10 cellular contexts compared by ENCODE assay signal in the genomic region with DNA sequence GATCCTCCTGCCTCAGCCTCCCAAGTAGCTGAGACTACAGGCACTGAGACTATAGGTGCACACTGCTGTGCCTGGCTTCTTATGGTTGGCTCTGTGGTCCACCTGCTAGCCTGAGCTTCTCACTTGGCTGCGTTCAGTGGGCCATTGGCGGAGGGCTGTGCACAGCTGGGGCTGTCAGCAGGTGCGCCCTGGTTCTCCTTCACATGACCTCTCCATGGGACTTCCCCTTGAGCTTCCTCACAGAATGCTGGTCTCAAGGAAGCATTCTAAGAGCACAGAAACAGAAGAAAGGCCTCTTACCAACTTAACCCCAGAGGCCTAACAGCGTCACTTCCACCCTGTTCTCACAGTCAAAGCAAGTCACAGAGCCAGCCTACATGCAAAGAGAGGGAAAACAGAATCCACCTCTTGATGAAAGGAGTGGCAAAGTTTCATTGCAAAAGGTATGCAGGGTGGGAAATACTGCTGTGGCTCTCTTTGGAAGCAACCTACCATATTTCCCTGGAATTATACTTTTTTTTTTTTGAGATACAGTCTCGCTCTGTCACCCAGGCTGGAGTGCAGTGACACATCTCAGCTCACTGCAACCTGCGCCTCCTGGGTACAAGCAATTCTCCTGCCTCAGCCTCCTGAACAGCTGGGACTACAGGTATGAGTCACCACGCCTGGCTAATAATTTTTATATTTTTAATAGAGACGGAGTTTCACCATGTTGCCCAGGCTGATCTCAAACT. TPM values are rescaled to one million over a fixed set of nuclear protein-coding genes. Genes with fewer than 3 reads are reported as not detected.
A peak's percentile ranks its signal among the peaks of the same experiment; 100 is the strongest.
DNase-seq lines count a peak whose midpoint lies in the region; ATAC-seq and TF ChIP-seq lines count a peak whose summit lies in the region.
"Had no signal": no experiment of that assay in that cellular context is flagged by ENCODE, and none has a peak within 500 bp of the region (broad histone marks: within the 10 kb centered on the region; RNA-seq: fewer than 3 reads in every experiment).

No MANE protein-coding gene starts in this region.

- no peak for TF ChIP-seq CTCF in nephron progenitor cell (IDR thresholded peaks at IDR 0.05)

- no peaks in the 10 kb centered on the region for H3K9me3 Mint-ChIP-seq in IgD-negative memory B cell
- no peaks in the 10 kb centered on the region for H3K9me3 Mint-ChIP-seq in natural killer cell treated with Interleukin-12 subunit alpha and Interleukin-12 subunit beta and Interleukin-15 and Interleukin-18, amount 100 ng/mL, for 72 hours
- peaks cover 22% of the 10 kb centered on the region for H3K9me3 Mint-ChIP-seq in nephron progenitor cell

- ATAC-seq in GM18868 (IDR thresholded peaks at IDR 0.05; ENCODE audit: unreplicated experiment) (peak; percentile 92), GM21786 (IDR thresholded peaks at IDR 0.05; ENCODE audit: unreplicated experiment) (peak; percentile 93)
- peak in 1 of 2 donors; percentile 67 for ATAC-seq in natural killer cell treated with Interleukin-12 subunit alpha and Interleukin-12 subunit beta and Interleukin-15 and Interleukin-18, amount 100 ng/mL, for 72 hours

- H3K4me3 Mint-ChIP-seq in IgD-negative memory B cell (peak overlapping the region; percentile 6 to 92 (median 56)), nephron progenitor cell (no peak overlapping the region)
- H3K4me3 Mint-ChIP-seq in natural killer cell treated with Interleukin-12 subunit alpha and Interleukin-12 subunit beta and Interleukin-15 and Interleukin-18, amount 100 ng/mL, for 72 hours = peak overlapping the region; percentile 51

- H3K4me1 Mint-ChIP-seq in IgD-negative memory B cell (peaks cover 16 to 25% (median 16%) of the 10 kb centered on the region in 3 donors), nephron progenitor cell (peaks cover 14% of the 10 kb centered on the region)
- peaks cover 11 to 30% of the 10 kb centered on the region in 2 donors for H3K4me1 Mint-ChIP-seq in natural killer cell treated with Interleukin-12 subunit alpha and Interleukin-12 subunit beta and Interleukin-15 and Interleukin-18, amount 100 ng/mL, for 72 hours (ENCODE audit: low read depth in 2 of 2)

- no peak for DNase-seq in natural killer cell treated with Interleukin-12 subunit alpha and Interleukin-12 subunit beta and Interleukin-15 and Interleukin-18, amount 100 ng/mL, for 72 hours (ENCODE audit: low spot score)
- DNase-seq in nephron progenitor cell (no peak), DMS79 treated with DMSO at 0.1 percent for 48 hours (lab: John Stamatoyannopoulos, UW) (no peak), NCI-H2171 treated with DMSO at 0.1 percent for 48 hours (lab: John Stamatoyannopoulos, UW) (no peak), activated gamma-delta T cell treated with Interleukin-2 at 50 U/mL for 16 hours (no peak)
- DNase-seq: esophagus squamous epithelium, nucleus accumbens had no signal

- H3K27me3 Mint-ChIP-seq in IgD-negative memory B cell (peaks cover 1% of the 10 kb centered on the region), nephron progenitor cell (ENCODE audit: low read depth, poor library complexity) (peaks cover 2% of the 10 kb centered on the region)
- H3K27me3 Mint-ChIP-seq in natural killer cell treated with Interleukin-12 subunit alpha and Interleukin-12 subunit beta and Interleukin-15 and Interleukin-18, amount 100 ng/mL, for 72 hours = no peaks in the 10 kb centered on the region

- H3K36me3 Mint-ChIP-seq in IgD-negative memory B cell = peaks cover 6% of the 10 kb centered on the region
- peaks cover 6% of the 10 kb centered on the region for H3K36me3 Mint-ChIP-seq in natural killer cell treated with Interleukin-12 subunit alpha and Interleukin-12 subunit beta and Interleukin-15 and Interleukin-18, amount 100 ng/mL, for 72 hours
- H3K36me3 Mint-ChIP-seq in nephron progenitor cell (ENCODE audit: low read depth) = peaks cover 34% of the 10 kb centered on the region

- H3K27ac Mint-ChIP-seq in IgD-negative memory B cell (peak overlapping the region; percentile 51 to 97 (median 95)), nephron progenitor cell (no peak overlapping the region)
- H3K27ac Mint-ChIP-seq in natural killer cell treated with Interleukin-12 subunit alpha and Interleukin-12 subunit beta and Interleukin-15 and Interleukin-18, amount 100 ng/mL, for 72 hours = peak overlapping the region; percentile 68 to 70

RNA-seq across cellular contexts. Expression of gene RILPL2, which starts 9.3 kb away (rescaled TPM):
- polyA plus RNA-seq in IgD-negative memory B cell = 14.3 TPM
- total RNA-seq in natural killer cell treated with Interleukin-12 subunit alpha and Interleukin-12 subunit beta and Interleukin-15 and Interleukin-18, amount 100 ng/mL, for 72 hours = 10 to 100 TPM in 1 of 2 donors, 1 to 10 TPM in 1; 9.7 to 12.2 TPM

RNA-seq across cellular contexts. Expression of gene SNRNP35, which starts 30.7 kb away (rescaled TPM):
- polyA plus RNA-seq in IgD-negative memory B cell = 47.5 TPM
- 10 to 100 TPM; 27.3 to 36.9 TPM for total RNA-seq in natural killer cell treated with Interleukin-12 subunit alpha and Interleukin-12 subunit beta and Interleukin-15 and Interleukin-18, amount 100 ng/mL, for 72 hours

RNA-seq across cellular contexts. Expression of gene KMT5A, which starts 43.3 kb away (rescaled TPM):
- polyA plus RNA-seq in IgD-negative memory B cell = 3.0 TPM
- 10 to 100 TPM; 67.2 to 95.6 TPM for total RNA-seq in natural killer cell treated with Interleukin-12 subunit alpha and Interleukin-12 subunit beta and Interleukin-15 and Interleukin-18, amount 100 ng/mL, for 72 hours
